8 cellular contexts compared by ENCODE assay signal in the genomic region with DNA sequence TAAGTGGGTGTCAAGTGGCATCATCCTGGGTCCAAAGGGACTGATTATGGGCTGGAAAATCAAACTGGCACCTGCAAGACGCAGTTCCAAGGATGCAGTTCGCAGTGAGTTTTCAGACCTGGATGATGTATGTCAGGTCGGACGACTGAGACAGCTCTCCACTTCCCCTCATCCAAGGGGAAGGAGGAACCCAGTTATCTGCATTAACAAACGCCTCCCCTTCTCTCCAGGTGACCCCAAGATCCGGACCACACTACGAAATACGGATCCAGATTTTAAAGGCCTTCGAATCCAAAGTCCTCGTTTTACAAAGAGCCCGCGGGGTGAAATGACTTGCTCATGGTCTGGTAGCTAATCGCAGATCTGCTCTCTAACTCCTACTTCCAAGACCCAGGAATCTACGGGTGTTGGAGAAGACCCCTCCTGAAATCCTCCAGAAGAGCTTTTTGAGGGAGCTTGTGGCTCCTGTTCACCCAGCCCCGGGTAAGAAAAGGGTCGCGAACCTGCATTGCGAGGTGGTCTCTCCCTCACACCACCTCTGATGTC. TPM values are rescaled to one million over a fixed set of nuclear protein-coding genes. Genes with fewer than 3 reads are reported as not detected.
DNase-seq lines count a peak whose midpoint lies in the region; FAIRE-seq and TF ChIP-seq lines count a peak whose summit lies in the region.

No MANE protein-coding gene starts in this region.

- no peaks in the 10 kb centered on the region; a peak in 1 of 3 replicates for H3K36me3 ChIP-seq in HEK293 (ENCODE audit: control insufficient read depth in 2 of 2, insufficient read depth in 1 of 2, low read length in 2 of 2)
- no peaks in the 10 kb centered on the region for H3K36me3 ChIP-seq in OCI-LY7 (ENCODE audit: insufficient read depth, low read length)
- no peaks in the 10 kb centered on the region for H3K36me3 ChIP-seq in endothelial cell of umbilical vein (ENCODE audit: control insufficient read depth in 2 of 2, extremely low read depth in 1 of 2, insufficient read depth in 2 of 2, low read length in 2 of 2)
- no peaks in the 10 kb centered on the region for H3K36me3 ChIP-seq in osteoblast (ENCODE audit: insufficient read depth, low read length)

- H3K27ac ChIP-seq in HEK293 (ENCODE audit: extremely low read depth, low read depth, low read length) (peak overlapping the region; percentile 90), OCI-LY7 (ENCODE audit: low read depth, low read length, poor library complexity, severe bottlenecking) (peak overlapping the region; percentile 83), endothelial cell of umbilical vein (ENCODE audit: insufficient read depth, low read depth, low read length) (no peak overlapping the region), osteoblast (ENCODE audit: low read depth, low read length) (no peak overlapping the region)

- H3K4me3 ChIP-seq in HEK293 (ENCODE audit: low read depth, low read length) (peak overlapping the region; percentile 53), OCI-LY7 (ENCODE audit: low read depth, low read length, poor library complexity, severe bottlenecking) (peak overlapping the region; percentile 92), endothelial cell of umbilical vein (replicated peaks in 1 of 3; ENCODE audit: insufficient read depth in 1 of 3, low read depth in 1 of 3, low read length in 3 of 3) (peak overlapping the region; percentile 40 to 77 (median 66)), osteoblast (ENCODE audit: insufficient read depth, low read length) (peak overlapping the region; percentile 73)

- FAIRE-seq in endothelial cell of umbilical vein (lab: Jason Lieb, UNC): no peak

- peaks cover 38% of the 10 kb centered on the region for H3K79me2 ChIP-seq in OCI-LY7 (ENCODE audit: insufficient read depth, low read depth, low read length)
- H3K79me2 ChIP-seq in endothelial cell of umbilical vein (ENCODE audit: control insufficient read depth, insufficient read depth, low read length): peaks cover 13% of the 10 kb centered on the region
- H3K79me2 ChIP-seq in osteoblast (ENCODE audit: insufficient read depth, low read length): no peaks in the 10 kb centered on the region

- dilution Hi-C loops in endothelial cell of umbilical vein (cut with MboI; ENCODE audit: extremely low pct_ligation_motif_present, low sequenced_read_pairs): no loop called here

- BruUV-seq in OCI-LY7 (replicated peaks; lab: Mats Ljungman, UMichigan): TSS peak; percentile 70
- BruUV-seq in endothelial cell of umbilical vein (replicated peaks; lab: Mats Ljungman, UMichigan): no TSS peak

- peaks cover 15% of the 10 kb centered on the region for H3K4me1 ChIP-seq in HEK293 (ENCODE audit: control insufficient read depth, insufficient read depth, low read length)
- peaks cover 32% of the 10 kb centered on the region for H3K4me1 ChIP-seq in OCI-LY7 (ENCODE audit: insufficient read depth, low read length, poor library complexity, severe bottlenecking)
- peaks cover 15% of the 10 kb centered on the region for H3K4me1 ChIP-seq in endothelial cell of umbilical vein (ENCODE audit: control insufficient read depth, extremely low read depth, insufficient read depth, low read length)
- H3K4me1 ChIP-seq in osteoblast (ENCODE audit: insufficient read depth, low read length): peaks cover 11% of the 10 kb centered on the region

- H3K27me3 ChIP-seq in endothelial cell of umbilical vein (ENCODE audit: control insufficient read depth in 2 of 2, insufficient read depth in 2 of 2, low read length in 2 of 2) (no peaks in the 10 kb centered on the region), osteoblast (ENCODE audit: insufficient read depth, low read length) (peaks cover 4% of the 10 kb centered on the region)

- peak overlapping the region; percentile 84 for H2AFZ ChIP-seq in OCI-LY7 (ENCODE audit: low read length)
- H2AFZ ChIP-seq in endothelial cell of umbilical vein (ENCODE audit: low read depth, low read length): peak overlapping the region; percentile 97
- H2AFZ ChIP-seq in osteoblast (ENCODE audit: low read length): peak overlapping the region; percentile 93

- intact Hi-C loops in OCI-LY7 (cut with micrococcal nuclease; ENCODE audit: unreplicated experiment) (loop anchor here (1.0 to 5.0 kb wide), 6 partner anchors 37 to 650 kb away; a partner anchor contains a TSS), endothelial cell of umbilical vein (cut with micrococcal nuclease) (loop anchor here (2.0 to 10.0 kb wide), 4 partner anchors 142 to 532 kb away; a partner anchor contains a TSS)

- H3K9me2 ChIP-seq in OCI-LY7 (ENCODE audit: insufficient read depth, low read length): no peaks in the 10 kb centered on the region

- peaks cover 5% of the 10 kb centered on the region; the same call in 1 of the 2 replicates for H4K20me1 ChIP-seq in OCI-LY7 (ENCODE audit: insufficient read depth, low read length)
- H4K20me1 ChIP-seq in endothelial cell of umbilical vein (replicated peaks; ENCODE audit: control insufficient read depth, extremely low read depth, insufficient read depth, low read length): no peaks in the 10 kb centered on the region
- no peaks in the 10 kb centered on the region for H4K20me1 ChIP-seq in osteoblast (ENCODE audit: insufficient read depth, low read length)

- CTCF ChIA-PET in HEK293 (lab: Yijun Ruan, JAX) (interaction anchor here (0.7 to 0.9 kb wide), 2 partner anchors 35 to 451 kb away, joined by 3 read pairs; no protein-coding TSS in a partner anchor), OCI-LY7 (lab: Charles Lee; ENCODE audit: unreplicated experiment) (no interaction called here), endothelial cell of umbilical vein (lab: Charles Lee) (interaction anchor here (1.2 to 2.8 kb wide), 5 partner anchors 11 to 451 kb away, joined by 4 to 9 read pairs (median 6); no protein-coding TSS in a partner anchor)

- H3K9me3 ChIP-seq in HEK293 (ENCODE audit: control insufficient read depth, insufficient read depth, low read depth, low read length) (no peaks in the 10 kb centered on the region), OCI-LY7 (ENCODE audit: low read length) (no peaks in the 10 kb centered on the region), endothelial cell of umbilical vein (replicated peaks; ENCODE audit: control insufficient read depth, insufficient read depth, low read length) (no peaks in the 10 kb centered on the region), osteoblast (ENCODE audit: low read depth, low read length) (no peaks in the 10 kb centered on the region)

- no peaks in the 10 kb centered on the region for H3K9me1 ChIP-seq in endothelial cell of umbilical vein (replicated peaks; ENCODE audit: control insufficient read depth, extremely low read depth, insufficient read depth, low read length)

- peak overlapping the region; percentile 99 for H3K4me2 ChIP-seq in OCI-LY7 (ENCODE audit: low read length)
- H3K4me2 ChIP-seq in endothelial cell of umbilical vein (ENCODE audit: insufficient read depth, low read length): peak overlapping the region; percentile 73
- peak overlapping the region; percentile 97 for H3K4me2 ChIP-seq in osteoblast (ENCODE audit: insufficient read depth, low read length)

- no peak for TF ChIP-seq CTCF in HEK293 (tag by site-specific recombination; IDR thresholded peaks at IDR 0.05)
- TF ChIP-seq CTCF in OCI-LY7 (conservative IDR thresholded peaks at IDR 0.05; ENCODE audit: low read length): no peak
- no peak for TF ChIP-seq CTCF in endothelial cell of umbilical vein (IDR thresholded peaks at IDR 0.05; ENCODE audit: extremely low read depth in 1 of 2, insufficient read depth in 1 of 2, low read depth in 1 of 2, low read length in 2 of 2)
- TF ChIP-seq CTCF in osteoblast (IDR thresholded peaks at IDR 0.05; ENCODE audit: extremely low read depth, low read depth, low read length): no peak

- no peak for TF ChIP-seq POLR2A in endothelial cell of umbilical vein (IDR thresholded peaks at IDR 0.05; ENCODE audit: low read depth, low read length)

- DNase-seq in DMS79 treated with DMSO at 0.1 percent for 48 hours (lab: John Stamatoyannopoulos, UW): peak; percentile 95
- no peak for DNase-seq in OCI-LY7 (ENCODE audit: low spot score)
- DNase-seq in endothelial cell of umbilical vein (ENCODE audit: low read depth, low spot score): no peak
- peak; percentile 68 for DNase-seq in osteoblast (ENCODE audit: insufficient read length, low spot score, missing footprints)
- DNase-seq in GOT3 (lab: John Stamatoyannopoulos, UW): no peak
- no peak for DNase-seq in GM19240 (ENCODE audit: insufficient read length, low spot score)
- DNase-seq in NCI-H226: no peak

- POLR2A ChIA-PET in HEK293 (lab: Yijun Ruan, JAX): no interaction called here
- POLR2A ChIA-PET in OCI-LY7 (lab: Charles Lee): interaction anchor here (0.7 to 1.2 kb wide), 2 partner anchors 14 to 22 kb away, joined by 3 to 4 read pairs; no protein-coding TSS in a partner anchor
- POLR2A ChIA-PET in endothelial cell of umbilical vein (lab: Charles Lee): no interaction called here

- peak overlapping the region; percentile 80 for H3K9ac ChIP-seq in endothelial cell of umbilical vein (replicated peaks; ENCODE audit: extremely low read depth, insufficient read depth, low read length)

TF ChIP-seq in HEK293, 187 proteins besides CTCF, POLR2A, EP300 and RAD21 (continues in another document):
- 0 out of 2 replicates have a peak, but pooled peaks have one; percentile 12 for TF ChIP-seq KLF10 (tag by site-specific recombination; IDR thresholded peaks at IDR 0.05)
- TF ChIP-seq ZNF341 (tag by site-specific recombination; IDR thresholded peaks at IDR 0.05; ENCODE audit: low read depth): peak; percentile 21; the same call in 1 of the 2 replicates

TF ChIP-seq in endothelial cell of umbilical vein, 7 proteins besides CTCF, POLR2A, EP300 and RAD21 (continues in another document):
- TF ChIP-seq FOS (IDR thresholded peaks at IDR 0.05; ENCODE audit: borderline replicate concordance, insufficient read depth, low read length) (no peak), EZH2 (IDR thresholded peaks at IDR 0.05; ENCODE audit: borderline replicate concordance, low read depth, low read length, severe bottlenecking) (no peak), JUN (IDR thresholded peaks at IDR 0.05; ENCODE audit: borderline replicate concordance, insufficient read depth, insufficient read length, low read depth) (no peak), POLR2AphosphoS5 (IDR thresholded peaks at IDR 0.05; ENCODE audit: insufficient read depth, low read depth, low read length) (no peak), MYC (IDR thresholded peaks at IDR 0.05; ENCODE audit: low read depth, low read length) (no peak), GATA2 (IDR thresholded peaks at IDR 0.05; ENCODE audit: insufficient read depth, insufficient read length, low read depth, low read length) (no peak)

RNA-seq across cellular contexts. Expression of a gene that starts 0.5 kb away (rescaled TPM):
- total RNA-seq in OCI-LY7 (2014; rRNA removed; shearing (Covaris generic)): 131 and 150 TPM in 2 replicates
- 212 and 232 TPM in 2 replicates for total RNA-seq in OCI-LY7 (2022)
- total RNA-seq in endothelial cell of umbilical vein: 42.7 and 53.7 TPM in 2 replicates
- polyA plus RNA-seq in endothelial cell of umbilical vein: 16.0 and 17.6 TPM in 2 replicates
- 17.0 and 17.6 TPM in 2 replicates for polyA plus RNA-seq in endothelial cell of umbilical vein (2011; cell fraction: cytosol; rRNA removed)
- 79.1 and 92.8 TPM in 2 replicates for polyA plus RNA-seq in endothelial cell of umbilical vein (2011; cell fraction: nucleus; rRNA removed)
- polyA plus RNA-seq in endothelial cell of umbilical vein (2012): 13.4 and 14.2 TPM in 2 replicates
- 117 and 118 TPM in 2 replicates for polyA minus RNA-seq in endothelial cell of umbilical vein
- 41.0 TPM for polyA minus RNA-seq in endothelial cell of umbilical vein (2011; cell fraction: cytosol; rRNA and poly(A)+ RNA removed)
- polyA minus RNA-seq in endothelial cell of umbilical vein (2011; cell fraction: nucleus; rRNA and poly(A)+ RNA removed): 256 and 331 TPM in 2 replicates
- 8.0 and 10.1 TPM in 2 replicates for total RNA-seq in osteoblast

Comparison
In these comparisons a context has a peak if more than half of its experiments do, and no peak if none do; other contexts are left out.
1. DNase-seq: peak in DMS79 treated with DMSO at 0.1 percent for 48 hours (single experiment) and osteoblast (single experiment); none in OCI-LY7 (single experiment), endothelial cell of umbilical vein (single experiment), GOT3 (single experiment), GM19240 (single experiment) and NCI-H226 (single experiment).
2. H3K27ac ChIP-seq: peak in HEK293 (single experiment) and OCI-LY7 (single experiment); none in endothelial cell of umbilical vein (single experiment) and osteoblast (single experiment).
3. Peak in every context shown above with its lines, with median percentiles within 50 percentile points of each other: H3K4me3 ChIP-seq, H2AFZ ChIP-seq and H3K4me2 ChIP-seq.